In the genomic region with DNA sequence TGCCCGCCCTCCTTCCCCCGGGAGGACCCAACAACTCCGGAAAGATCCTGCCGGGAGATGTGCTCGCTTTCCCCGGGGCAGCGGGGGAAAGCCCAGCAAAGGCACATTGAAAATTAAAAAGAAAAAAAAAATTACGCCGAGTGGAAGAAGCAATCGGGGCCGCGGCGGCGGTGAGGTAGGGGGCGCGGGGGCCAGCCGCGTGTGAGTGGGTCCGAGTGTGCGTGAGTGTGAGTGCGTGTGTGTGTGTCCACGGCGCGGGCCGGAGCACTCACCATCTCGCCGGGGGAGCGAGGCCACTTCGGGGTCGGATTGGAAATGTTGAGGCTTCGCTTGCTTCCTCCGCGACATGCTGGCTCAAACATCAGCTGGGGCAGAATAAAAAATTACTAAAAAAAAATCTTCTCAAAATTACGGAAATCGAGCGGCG, we compare ENCODE assay signal across 9 cellular contexts. TPM values are rescaled to one million over a fixed set of nuclear protein-coding genes. Genes with fewer than 3 reads are reported as not detected.
DNase-seq lines count a peak whose midpoint lies in the region; ATAC-seq, FAIRE-seq and TF ChIP-seq lines count a peak whose summit lies in the region.
"Had no signal": no experiment of that assay in that cellular context is flagged by ENCODE, and none has a peak within 500 bp of the region (broad histone marks: within the 10 kb centered on the region; RNA-seq: fewer than 3 reads in every experiment).

A gene (minus strand): TSS at position 377 of the 427 bp plus-strand sequence. CDS start 29 bp downstream, at position 348.

- no peaks in the 10 kb centered on the region for H3K36me3 ChIP-seq in osteoblast (ENCODE audit: insufficient read depth, low read length)

- no peak for FAIRE-seq in D721Med (lab: Jason Lieb, UNC)

- TF ChIP-seq CTCF in AG04450 (IDR thresholded peaks at IDR 0.05; ENCODE audit: low read depth, low read length), result no peak
- no peak for TF ChIP-seq CTCF in foreskin fibroblast (IDR thresholded peaks at IDR 0.05; ENCODE audit: low read depth, low read length)
- TF ChIP-seq CTCF in osteoblast (IDR thresholded peaks at IDR 0.05; ENCODE audit: extremely low read depth, low read depth, low read length), result no peak
- no peak for TF ChIP-seq CTCF in D721Med (IDR thresholded peaks at IDR 0.05; ENCODE audit: insufficient read depth, missing control alignments)
- no peak for TF ChIP-seq CTCF in omental fat pad (IDR thresholded peaks at IDR 0.05)

- CTCF ChIA-PET in AG04450 (lab: Charles Lee), result no interaction called here

- H3K27me3 ChIP-seq in AG04450 (ENCODE audit: control insufficient read depth, insufficient read depth, low read length) (peaks cover 17% of the 10 kb centered on the region), osteoblast (ENCODE audit: insufficient read depth, low read length) (peaks cover 12% of the 10 kb centered on the region)

- H3K9me3 ChIP-seq in AG04450 (ENCODE audit: control insufficient read depth, insufficient read depth, low read length) (peaks cover 8% of the 10 kb centered on the region; the same call in 1 of the 2 replicates), osteoblast (ENCODE audit: low read depth, low read length) (no peaks in the 10 kb centered on the region)

- ATAC-seq in GM19463 (IDR thresholded peaks at IDR 0.05; ENCODE audit: unreplicated experiment) (no peak), GM19351 (IDR thresholded peaks at IDR 0.05; ENCODE audit: unreplicated experiment) (no peak), omental fat pad (ENCODE audit: low FRiP score) (no peak)

- H4K20me1 ChIP-seq in osteoblast (ENCODE audit: insufficient read depth, low read length), result no peaks in the 10 kb centered on the region

- no peaks in the 10 kb centered on the region for H3K79me2 ChIP-seq in osteoblast (ENCODE audit: insufficient read depth, low read length)

- H3K4me2 ChIP-seq in osteoblast (ENCODE audit: insufficient read depth, low read length), result peak within 1 kb of the TSS; percentile 82

- peak within 1 kb of the TSS; percentile 82 for H3K4me3 ChIP-seq in AG04450 (ENCODE audit: low read depth, low read length)
- H3K4me3 ChIP-seq in foreskin fibroblast (ENCODE audit: low read depth in 1 of 2, low read length in 2 of 2), result peak within 1 kb of the TSS; percentile 75 to 92
- peak within 1 kb of the TSS; percentile 71 for H3K4me3 ChIP-seq in osteoblast (ENCODE audit: insufficient read depth, low read length)

- H3K27ac ChIP-seq in AG04450 (ENCODE audit: low read depth, low read length), result peak within 1 kb of the TSS; percentile 80
- H3K27ac ChIP-seq in osteoblast (ENCODE audit: low read depth, low read length), result no peak within 1 kb of the TSS

- POLR2A ChIA-PET in AG04450 (lab: Yijun Ruan, JAX), result interaction anchor here (0.6 kb wide), 1 partner anchor 693 kb away, joined by 4 read pairs; no protein-coding TSS in a partner anchor

- DNase-seq in AG04450 (ENCODE audit: low read depth, low spot score) (no peak), NCI-H526 treated with DMSO at 0.1 percent for 48 hours (lab: John Stamatoyannopoulos, UW) (peak; percentile 1), foreskin fibroblast (peak in 1 of 2 donors; percentile 55), osteoblast (ENCODE audit: insufficient read length, low spot score, missing footprints) (peak; percentile 93), D721Med (ENCODE audit: insufficient read length, low spot score) (no peak), omental fat pad (ENCODE audit: low spot score) (no peak)

- H2AFZ ChIP-seq in osteoblast (ENCODE audit: low read length), result peak within 1 kb of the TSS; percentile 56

- H3K4me1 ChIP-seq in osteoblast (ENCODE audit: insufficient read depth, low read length), result no peaks in the 10 kb centered on the region

RNA-seq across cellular contexts. Expression of the gene that starts here (rescaled TPM):
- polyA plus RNA-seq in AG04450 (2011; rRNA removed), result 9.9 and 11.0 TPM in 2 replicates
- polyA minus RNA-seq in AG04450 (2011; rRNA and poly(A)+ RNA removed), result 11.9 and 14.0 TPM in 2 replicates
- total RNA-seq in osteoblast (under 0.01 TPM in 2 replicates), omental fat pad (under 1 TPM in 2 of 4 donors, not detected in 2; 0.09 to 0.19 TPM)
- total RNA-seq: lung microvascular endothelial cell had no signal

Comparison
In these comparisons a context has a peak if more than half of its experiments do, and no peak if none do; other contexts are left out.
1. Peak in DNase-seq, H3K4me3 ChIP-seq and H3K4me2 ChIP-seq in osteoblast; RNA of the gene not detected or under 1 TPM.